Comparison of ENCODE assay signal across 8 cellular contexts in the genomic region with DNA sequence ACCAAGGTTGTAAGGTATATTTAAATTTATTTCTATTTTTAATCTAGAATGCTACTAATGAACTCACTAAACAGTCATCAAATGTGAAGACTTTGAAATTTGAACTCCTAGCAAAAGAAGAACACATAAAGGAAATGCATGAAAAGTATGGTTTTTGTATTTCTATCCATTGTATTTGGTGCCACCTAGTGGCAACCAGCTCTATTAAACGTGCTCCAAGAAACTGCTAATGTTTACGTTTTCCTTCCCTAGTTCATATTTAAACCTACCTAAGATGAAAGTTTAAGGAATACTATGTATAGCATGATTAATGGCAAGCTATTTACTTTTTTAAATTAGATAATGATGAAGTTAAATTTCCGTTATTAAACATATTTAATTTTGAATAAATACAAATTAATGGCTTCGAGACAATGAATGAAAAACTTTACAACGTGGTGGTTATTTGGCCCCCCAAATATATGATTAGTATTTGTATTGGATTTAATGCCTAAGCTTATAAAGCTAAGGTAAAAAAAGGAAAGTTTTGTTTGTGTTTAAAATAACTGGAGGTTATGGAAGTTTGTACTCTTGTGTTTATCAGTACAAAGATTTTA.
A peak's percentile ranks its signal among the peaks of the same experiment; 100 is the strongest.
DNase-seq lines count a peak whose midpoint lies in the region; ATAC-seq and TF ChIP-seq lines count a peak whose summit lies in the region.

No MANE protein-coding gene starts in this region.

- H3K4me3 Mint-ChIP-seq in osteocyte (ENCODE audit: unreplicated experiment) = no peak overlapping the region

- ATAC-seq in GM19351 (IDR thresholded peaks at IDR 0.05; ENCODE audit: unreplicated experiment) (peak; percentile 77), GM21423 (IDR thresholded peaks at IDR 0.05; ENCODE audit: unreplicated experiment) (no peak)

- H3K9me3 Mint-ChIP-seq in osteocyte (ENCODE audit: unreplicated experiment) = no peaks in the 10 kb centered on the region

- no peaks in the 10 kb centered on the region for H3K4me1 ChIP-seq in esophagus squamous epithelium

- no peaks in the 10 kb centered on the region for H3K4me1 Mint-ChIP-seq in osteocyte (ENCODE audit: unreplicated experiment)

- WGBS in esophagus squamous epithelium, 2 donors = 45 to 46% methylated on average over 5 of the region's 5 CpGs

- peak; percentile 59 to 73 (median 64) for TF ChIP-seq CTCF in esophagus squamous epithelium (IDR thresholded peaks at IDR 0.05)
- TF ChIP-seq CTCF in osteocyte (IDR thresholded peaks at IDR 0.05) = peak; percentile 84

- H3K9me3 ChIP-seq in esophagus squamous epithelium = no peaks in the 10 kb centered on the region

- no peaks in the 10 kb centered on the region for H3K27me3 Mint-ChIP-seq in osteocyte (ENCODE audit: unreplicated experiment)

- no peak overlapping the region for H3K4me3 ChIP-seq in esophagus squamous epithelium

- intact Hi-C loops in esophagus squamous epithelium (cut with DNase I) = loop anchor here (10.0 kb wide), 1 partner anchor 348 kb away; no protein-coding TSS in a partner anchor

- H3K36me3 Mint-ChIP-seq in osteocyte (ENCODE audit: unreplicated experiment) = peaks cover 8% of the 10 kb centered on the region

- in situ Hi-C loops in SK-MEL-5 (cut with HindIII; ENCODE audit: low pct_unique_long_range_greater_than_20kb, low sequenced_read_pairs) = no loop called here

- no peak for TF ChIP-seq POLR2A in esophagus squamous epithelium (IDR thresholded peaks at IDR 0.05)

- DNase-seq in DMS 273 (lab: John Stamatoyannopoulos, UW; ENCODE audit: unreplicated experiment) (peak; percentile 79), DMS 273 treated with DMSO at 0.1 percent for 48 hours (lab: John Stamatoyannopoulos, UW) (no peak), M059J (ENCODE audit: low read depth) (peak; percentile 62), SK-MEL-5 (ENCODE audit: low read depth, low spot score) (peak; percentile 60), esophagus squamous epithelium (lab: John Stamatoyannopoulos, UW) (no peak), osteocyte (ENCODE audit: extremely low spot score, unreplicated experiment) (no peak)

- no peaks in the 10 kb centered on the region for H3K27me3 ChIP-seq in esophagus squamous epithelium

- H3K36me3 ChIP-seq in esophagus squamous epithelium = peaks cover 0 to 5% (median 0%) of the 10 kb centered on the region in 3 donors

- H3K27ac Mint-ChIP-seq in osteocyte (ENCODE audit: unreplicated experiment) = no peak overlapping the region

- H3K27ac ChIP-seq in esophagus squamous epithelium = no peak overlapping the region

Comparison
In these comparisons a context has a peak if more than half of its experiments do, and no peak if none do; other contexts are left out.
1. DNase-seq: peak in DMS 273 (single experiment), M059J (single experiment) and SK-MEL-5 (single experiment); none in DMS 273 treated with DMSO at 0.1 percent for 48 hours (single experiment), esophagus squamous epithelium (single experiment) and osteocyte (single experiment).